1 cellular context compared by ENCODE assay signal in the genomic region with DNA sequence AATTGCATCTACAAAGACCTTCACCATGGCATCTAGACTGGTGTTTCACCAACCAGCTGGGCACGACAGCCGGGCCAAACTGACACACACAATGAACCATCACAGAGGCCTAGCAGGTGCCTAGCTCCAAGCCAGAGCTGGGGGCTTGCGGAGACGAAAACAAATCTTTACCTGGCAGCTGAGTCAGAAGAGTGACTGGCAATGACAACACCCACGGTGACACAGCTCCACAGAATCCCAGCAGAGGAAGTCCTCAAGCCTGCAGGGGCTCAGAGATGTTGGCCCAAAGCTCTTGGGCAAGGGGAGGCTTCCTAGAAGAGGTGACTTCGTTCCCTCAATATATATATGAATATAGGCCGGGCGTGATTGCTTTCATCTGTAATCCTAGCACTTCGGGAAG.
TF ChIP-seq lines count a peak whose summit lies in the region.

No MANE protein-coding gene starts in this region.

TF ChIP-seq in GM23338, 12 proteins besides CTCF, POLR2A, EP300 and RAD21:
- TF ChIP-seq JUNB (IDR thresholded peaks at IDR 0.05; ENCODE audit: unreplicated experiment) (no peak), ZNF331 (CRISPR knock-in tag; IDR thresholded peaks at IDR 0.05; ENCODE audit: low read depth) (no peak), CREB1 (CRISPR knock-in tag; IDR thresholded peaks at IDR 0.05; ENCODE audit: low read depth) (no peak), EZH2phosphoT487 (IDR thresholded peaks at IDR 0.05; ENCODE audit: unreplicated experiment) (no peak), POLR2AphosphoS5 (IDR thresholded peaks at IDR 0.05; ENCODE audit: low read depth) (0 out of 2 replicates have a peak, but pooled peaks have one; percentile 9)
- TF ChIP-seq, protein P1, sequence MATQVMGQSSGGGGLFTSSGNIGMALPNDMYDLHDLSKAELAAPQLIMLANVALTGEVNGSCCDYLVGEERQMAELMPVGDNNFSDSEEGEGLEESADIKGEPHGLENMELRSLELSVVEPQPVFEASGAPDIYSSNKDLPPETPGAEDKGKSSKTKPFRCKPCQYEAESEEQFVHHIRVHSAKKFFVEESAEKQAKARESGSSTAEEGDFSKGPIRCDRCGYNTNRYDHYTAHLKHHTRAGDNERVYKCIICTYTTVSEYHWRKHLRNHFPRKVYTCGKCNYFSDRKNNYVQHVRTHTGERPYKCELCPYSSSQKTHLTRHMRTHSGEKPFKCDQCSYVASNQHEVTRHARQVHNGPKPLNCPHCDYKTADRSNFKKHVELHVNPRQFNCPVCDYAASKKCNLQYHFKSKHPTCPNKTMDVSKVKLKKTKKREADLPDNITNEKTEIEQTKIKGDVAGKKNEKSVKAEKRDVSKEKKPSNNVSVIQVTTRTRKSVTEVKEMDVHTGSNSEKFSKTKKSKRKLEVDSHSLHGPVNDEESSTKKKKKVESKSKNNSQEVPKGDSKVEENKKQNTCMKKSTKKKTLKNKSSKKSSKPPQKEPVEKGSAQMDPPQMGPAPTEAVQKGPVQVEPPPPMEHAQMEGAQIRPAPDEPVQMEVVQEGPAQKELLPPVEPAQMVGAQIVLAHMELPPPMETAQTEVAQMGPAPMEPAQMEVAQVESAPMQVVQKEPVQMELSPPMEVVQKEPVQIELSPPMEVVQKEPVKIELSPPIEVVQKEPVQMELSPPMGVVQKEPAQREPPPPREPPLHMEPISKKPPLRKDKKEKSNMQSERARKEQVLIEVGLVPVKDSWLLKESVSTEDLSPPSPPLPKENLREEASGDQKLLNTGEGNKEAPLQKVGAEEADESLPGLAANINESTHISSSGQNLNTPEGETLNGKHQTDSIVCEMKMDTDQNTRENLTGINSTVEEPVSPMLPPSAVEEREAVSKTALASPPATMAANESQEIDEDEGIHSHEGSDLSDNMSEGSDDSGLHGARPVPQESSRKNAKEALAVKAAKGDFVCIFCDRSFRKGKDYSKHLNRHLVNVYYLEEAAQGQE (IDR thresholded peaks at IDR 0.05; ENCODE audit: unreplicated experiment), result no peak
